Comparison of ENCODE assay signal across 15 cellular contexts in genomic region chr4:15348236-15348635, GRCh38.
DNase-seq lines count a peak whose midpoint lies in the region; TF ChIP-seq lines count a peak whose summit lies in the region.
"Had no signal": no experiment of that assay in that cellular context is flagged by ENCODE, and none has a peak within 500 bp of the region (broad histone marks: within the 10 kb centered on the region; RNA-seq: fewer than 3 reads in every experiment).

No MANE protein-coding gene starts in this region.

- peak; percentile 49 to 50 for DNase-seq in Caco-2
- peak; percentile 59 for DNase-seq in RPMI7951 (ENCODE audit: low read depth)
- DNase-seq in mesendoderm, result peak; percentile 92
- DNase-seq in smooth muscle cell (lab: John Stamatoyannopoulos, UW; ENCODE audit: unreplicated experiment), result no peak
- DNase-seq in WERI-Rb-1, result no peak
- no peak for DNase-seq in KG1 (lab: John Stamatoyannopoulos, UW)
- DNase-seq in activated CD4-positive, alpha-beta T cell treated with anti-CD3 and anti-CD28 coated beads for 1 hour, result no peak
- DNase-seq: CD8-positive, alpha-beta T cell; COR-L47; HCEC 1CT; HFFc6 had no signal

- no peaks in the 10 kb centered on the region for H4K20me1 ChIP-seq in smooth muscle cell (ENCODE audit: low read depth)

- no peak overlapping the region for H3K4me3 ChIP-seq in Caco-2 (ENCODE audit: low read depth, low read length)
- no peak overlapping the region for H3K4me3 ChIP-seq in mesendoderm (ENCODE audit: low read length)
- no peak overlapping the region for H3K4me3 ChIP-seq in smooth muscle cell
- no peak overlapping the region for H3K4me3 ChIP-seq in WERI-Rb-1 (ENCODE audit: low read depth, low read length)
- H3K4me3 ChIP-seq: GM12878 had no signal

- H3K9me3 ChIP-seq in Caco-2 (no peaks in the 10 kb centered on the region), smooth muscle cell (replicated peaks; ENCODE audit: low read depth) (no peaks in the 10 kb centered on the region), WERI-Rb-1 (ENCODE audit: severe bottlenecking) (no peaks in the 10 kb centered on the region)

- peaks cover 3% of the 10 kb centered on the region for H3K27me3 Mint-ChIP-seq in Caco-2 (ENCODE audit: insufficient read depth, unreplicated experiment)

- H3K4me3 Mint-ChIP-seq in Caco-2 (ENCODE audit: unreplicated experiment), result no peak overlapping the region
- H3K4me3 Mint-ChIP-seq: CD14-positive monocyte; CD8-positive, alpha-beta T cell; HFFc6 had no signal

- H2AK5ac ChIP-seq in mesendoderm (ENCODE audit: low read length), result no peak overlapping the region

- peaks cover 14% of the 10 kb centered on the region for H3K4me1 Mint-ChIP-seq in Caco-2 (ENCODE audit: low read depth, unreplicated experiment)

- H3K9ac ChIP-seq in mesendoderm (ENCODE audit: low read length), result no peak overlapping the region
- no peak overlapping the region for H3K9ac ChIP-seq in smooth muscle cell (ENCODE audit: low read depth)

- no peaks in the 10 kb centered on the region for H3K36me3 Mint-ChIP-seq in Caco-2 (ENCODE audit: insufficient read depth, unreplicated experiment)
- H3K36me3 Mint-ChIP-seq: CD14-positive monocyte; CD8-positive, alpha-beta T cell; IgD-negative memory B cell had no signal

- no peak overlapping the region for H4K5ac ChIP-seq in mesendoderm (ENCODE audit: low read length)

- H2BK5ac ChIP-seq in mesendoderm (ENCODE audit: low read length), result no peak overlapping the region

- H3K56ac ChIP-seq in mesendoderm (ENCODE audit: low read length), result no peak overlapping the region

- no TSS peak for BruUV-seq in Caco-2 (replicated peaks; lab: Mats Ljungman, UMichigan)

- H2AFZ ChIP-seq in smooth muscle cell (ENCODE audit: low read depth), result no peak overlapping the region

- CTCF ChIA-PET in Caco-2 (lab: Charles Lee), result no interaction called here

- no peaks in the 10 kb centered on the region for H3K27me3 ChIP-seq in Caco-2 (replicated peaks; ENCODE audit: control insufficient read depth, insufficient read depth, low read length)
- no peaks in the 10 kb centered on the region for H3K27me3 ChIP-seq in mesendoderm (ENCODE audit: insufficient read depth, low read length, poor library complexity)
- no peaks in the 10 kb centered on the region for H3K27me3 ChIP-seq in smooth muscle cell (ENCODE audit: low read depth)
- H3K27me3 ChIP-seq in WERI-Rb-1 (ENCODE audit: insufficient read depth, low read depth, severe bottlenecking), result no peaks in the 10 kb centered on the region

- H2BK15ac ChIP-seq in mesendoderm (replicated peaks; ENCODE audit: low read depth), result no peak overlapping the region

- no peaks in the 10 kb centered on the region for H3K79me1 ChIP-seq in mesendoderm (ENCODE audit: low read length)

- WGBS in mesendoderm (ENCODE audit: extremely low coverage, insufficient coverage, low lambda C conversion rate), result no CpG with 5 or more reads among the region's 1 CpG
- WGBS in smooth muscle cell (ENCODE audit: low lambda C conversion rate), result 6% methylated on average over 1 of the region's 1 CpG

- POLR2A ChIA-PET in Caco-2 (lab: Charles Lee), result no interaction called here

- H3K4me2 ChIP-seq in mesendoderm (ENCODE audit: low read length) (no peak overlapping the region), smooth muscle cell (peak overlapping the region; percentile 37)

- H3K4me1 ChIP-seq in Caco-2 (peaks cover 21% of the 10 kb centered on the region), mesendoderm (ENCODE audit: control insufficient read depth, low read depth, low read length) (peaks cover 8% of the 10 kb centered on the region), smooth muscle cell (ENCODE audit: low read depth) (peaks cover 8% of the 10 kb centered on the region)

- H2BK120ac ChIP-seq in mesendoderm (ENCODE audit: low read depth, low read length), result no peak overlapping the region

- TF ChIP-seq CTCF in Caco-2 (IDR thresholded peaks at IDR 0.05; ENCODE audit: insufficient read depth in 1 of 2, low read depth in 1 of 2, low read length in 1 of 2, severe bottlenecking in 1 of 2, unreplicated experiment in 1 of 2) (no peak), smooth muscle cell (IDR thresholded peaks at IDR 0.05; ENCODE audit: borderline replicate concordance, insufficient read depth, poor library complexity, severe bottlenecking) (no peak), WERI-Rb-1 (IDR thresholded peaks at IDR 0.05; ENCODE audit: low read depth, low read length) (no peak)

- H3K27ac ChIP-seq in mesendoderm (ENCODE audit: low read depth, low read length) (no peak overlapping the region), smooth muscle cell (ENCODE audit: low read depth) (no peak overlapping the region), WERI-Rb-1 (no peak overlapping the region)
- H3K27ac ChIP-seq: 22Rv1 had no signal

- H3K36me3 ChIP-seq in Caco-2 (ENCODE audit: control insufficient read depth, insufficient read depth, low read length), result no peaks in the 10 kb centered on the region
- no peaks in the 10 kb centered on the region for H3K36me3 ChIP-seq in mesendoderm (ENCODE audit: control insufficient read depth, insufficient read depth, low read length)
- H3K36me3 ChIP-seq in smooth muscle cell (ENCODE audit: low read depth), result no peaks in the 10 kb centered on the region
- H3K36me3 ChIP-seq in WERI-Rb-1, result no peaks in the 10 kb centered on the region

- no peak overlapping the region for H3K4ac ChIP-seq in mesendoderm (ENCODE audit: low read depth, low read length)

- no peak overlapping the region for H3K18ac ChIP-seq in mesendoderm (ENCODE audit: low read length)

- H3K23ac ChIP-seq in mesendoderm (ENCODE audit: low read length), result no peak overlapping the region

- H3K79me2 ChIP-seq in mesendoderm (ENCODE audit: control insufficient read depth, insufficient read depth, low read length), result no peaks in the 10 kb centered on the region
- no peaks in the 10 kb centered on the region for H3K79me2 ChIP-seq in smooth muscle cell (ENCODE audit: low read depth)

- no peak overlapping the region for H4K8ac ChIP-seq in mesendoderm (ENCODE audit: low read depth, low read length)

- intact Hi-C loops in Caco-2 (cut with micrococcal nuclease; ENCODE audit: unreplicated experiment), result loop anchor here (5.0 to 10.0 kb wide), 2 partner anchors 49 to 107 kb away; no protein-coding TSS in a partner anchor

- H3F3A ChIP-seq in smooth muscle cell (ENCODE audit: low read depth), result peaks cover 9% of the 10 kb centered on the region

- no peaks in the 10 kb centered on the region for H3K9me3 Mint-ChIP-seq in Caco-2 (ENCODE audit: unreplicated experiment)
- H3K9me3 Mint-ChIP-seq: CD8-positive, alpha-beta T cell; HFFc6; IgD-negative memory B cell had no signal

- H3K27ac Mint-ChIP-seq in Caco-2 (ENCODE audit: unreplicated experiment), result no peak overlapping the region
- H3K27ac Mint-ChIP-seq: CD14-positive monocyte; CD8-positive, alpha-beta T cell; HFFc6 had no signal

Comparison
In these comparisons a context has a peak if more than half of its experiments do, and no peak if none do; other contexts are left out.
1. DNase-seq: peak in Caco-2 (2 of 2), RPMI7951 (single experiment) and mesendoderm (single experiment); none in smooth muscle cell (single experiment), WERI-Rb-1 (single experiment), KG1 (single experiment) and activated CD4-positive, alpha-beta T cell treated with anti-CD3 and anti-CD28 coated beads for 1 hour (single experiment).